In genomic region chr10:28569506-28570159, GRCh38 we compare ENCODE assay signal across 11 cellular contexts. TPM values are rescaled to one million over a fixed set of nuclear protein-coding genes. Genes with fewer than 3 reads are reported as not detected.
DNase-seq lines count a peak whose midpoint lies in the region; ATAC-seq and TF ChIP-seq lines count a peak whose summit lies in the region.
"Had no signal": no experiment of that assay in that cellular context is flagged by ENCODE, and none has a peak within 500 bp of the region (broad histone marks: within the 10 kb centered on the region; RNA-seq: fewer than 3 reads in every experiment).

No MANE protein-coding gene starts in this region.

- peaks cover 5% of the 10 kb centered on the region for H3K36me3 ChIP-seq in right atrium auricular region

- TF ChIP-seq CTCF in right atrium auricular region (IDR thresholded peaks at IDR 0.05) = no peak

- H3K9me3 ChIP-seq in right atrium auricular region = no peaks in the 10 kb centered on the region
- H3K9me3 ChIP-seq: suprapubic skin had no signal

- H3K27me3 ChIP-seq in right atrium auricular region = no peaks in the 10 kb centered on the region
- H3K27me3 ChIP-seq: dorsolateral prefrontal cortex, suprapubic skin had no signal

- H3K27ac ChIP-seq in right atrium auricular region = no peak overlapping the region
- H3K27ac ChIP-seq: suprapubic skin had no signal

- H3K9me3 Mint-ChIP-seq in activated naive CD8-positive, alpha-beta T cell (ENCODE audit: low read depth) = no peaks in the 10 kb centered on the region
- no peaks in the 10 kb centered on the region for H3K9me3 Mint-ChIP-seq in immature natural killer cell

- peaks cover 86% of the 10 kb centered on the region for H3K4me1 Mint-ChIP-seq in activated naive CD8-positive, alpha-beta T cell (ENCODE audit: low read depth)
- H3K4me1 Mint-ChIP-seq in immature natural killer cell = peaks cover 90 to 98% of the 10 kb centered on the region in 2 donors

- peak overlapping the region; percentile 79 for H3K27ac Mint-ChIP-seq in activated naive CD8-positive, alpha-beta T cell
- H3K27ac Mint-ChIP-seq in immature natural killer cell = peak overlapping the region in 5 of 6 donors; percentile 13 to 81 (median 44)

- peak overlapping the region; percentile 42 for H3K4me3 Mint-ChIP-seq in activated naive CD8-positive, alpha-beta T cell
- peak overlapping the region in 2 of 5 donors; percentile 18 to 48 for H3K4me3 Mint-ChIP-seq in immature natural killer cell

- no peaks in the 10 kb centered on the region for H3K27me3 Mint-ChIP-seq in activated naive CD8-positive, alpha-beta T cell
- peaks cover 0 to 1% (median 0%) of the 10 kb centered on the region in 3 donors for H3K27me3 Mint-ChIP-seq in immature natural killer cell (ENCODE audit: low read depth in 3 of 3)

- H3K36me3 Mint-ChIP-seq in activated naive CD8-positive, alpha-beta T cell = peaks cover 4% of the 10 kb centered on the region
- peaks cover 0 to 4% (median 0%) of the 10 kb centered on the region in 3 donors for H3K36me3 Mint-ChIP-seq in immature natural killer cell

- peak; percentile 11 for ATAC-seq in left ventricle myocardium superior

- peaks cover 3 to 60% of the 10 kb centered on the region in 2 donors for H3K4me1 ChIP-seq in right atrium auricular region

- intact Hi-C loops in left ventricle myocardium superior (cut with micrococcal nuclease) = no loop called here

- DNase-seq in left ventricle myocardium superior = no peak
- no peak for DNase-seq in right atrium auricular region (ENCODE audit: low spot score)
- no peak for DNase-seq in immature natural killer cell
- no peak for DNase-seq in islet precursor cell
- no peak for DNase-seq in NCI-H2196 (lab: John Stamatoyannopoulos, UW; ENCODE audit: unreplicated experiment)
- no peak for DNase-seq in anterior cingulate cortex (lab: John Stamatoyannopoulos, UW)
- DNase-seq in NCI-H526 treated with DMSO at 0.1 percent for 48 hours (lab: John Stamatoyannopoulos, UW) = no peak
- DNase-seq: dorsolateral prefrontal cortex, NCI-H510A treated with DMSO at 0.1 percent for 48 hours had no signal

- H3K4me3 ChIP-seq in right atrium auricular region = no peak overlapping the region
- H3K4me3 ChIP-seq: dorsolateral prefrontal cortex, suprapubic skin had no signal

RNA-seq across cellular contexts. Expression of gene WAC, which starts 36.7 kb away (rescaled TPM):
- total RNA-seq in left ventricle myocardium superior (120 TPM), right atrium auricular region (10 to 100 TPM; 75.4 to 94.1 TPM)
- polyA plus RNA-seq in immature natural killer cell = 100 to 1,000 TPM in 1 of 3 donors, 10 to 100 TPM in 2; 55.8 to 105 (median 62.7) TPM
